In genomic region chr13:49627831-49628652, GRCh38 we compare ENCODE assay signal across 8 cellular contexts. TPM values are rescaled to one million over a fixed set of nuclear protein-coding genes. Genes with fewer than 3 reads are reported as not detected.
DNase-seq lines count a peak whose midpoint lies in the region; ATAC-seq and TF ChIP-seq lines count a peak whose summit lies in the region.

Gene ARL11 (plus strand): TSS chr13:49628507. CDS start chr13:49630448, 1,941 bp downstream.

- CTCF ChIA-PET in activated CD8-positive, alpha-beta T cell treated with anti-CD3 and anti-CD28 coated beads for 36 hours (lab: Charles Lee) = interaction anchor here (2.0 kb wide), 1 partner anchor 19 kb away, joined by 5 read pairs; no protein-coding TSS in a partner anchor

- H3K36me3 Mint-ChIP-seq in activated CD8-positive, alpha-beta T cell treated with anti-CD3 and anti-CD28 coated beads for 36 hours (ENCODE audit: low read depth) = no peaks in the 10 kb centered on the region

- H2AFZ ChIP-seq in Karpas-422 (ENCODE audit: low read length) = peak within 1 kb of the TSS; percentile 94

- peaks cover 36% of the 10 kb centered on the region for H3K79me2 ChIP-seq in Karpas-422 (ENCODE audit: low read length)

- H3K27me3 ChIP-seq in Karpas-422 (ENCODE audit: low read length) (no peaks in the 10 kb centered on the region), skeletal muscle tissue (ENCODE audit: control insufficient read depth in 3 of 3, insufficient read depth in 3 of 3, low read length in 3 of 3) (no peaks in the 10 kb centered on the region), uterus (no peaks in the 10 kb centered on the region)

- no peak for TF ChIP-seq CTCF in activated CD8-positive, alpha-beta T cell treated with anti-CD3 and anti-CD28 coated beads for 36 hours (IDR thresholded peaks at IDR 0.05)
- TF ChIP-seq CTCF in uterus (IDR thresholded peaks at IDR 0.05) = no peak

- peak; percentile 96 for DNase-seq in Karpas-422
- peak; percentile 68 for DNase-seq in activated CD8-positive, alpha-beta T cell treated with anti-CD3 and anti-CD28 coated beads for 36 hours
- peak; percentile 50 for DNase-seq in globus pallidus (ENCODE audit: low spot score)
- no peak for DNase-seq in uterus
- no peak for DNase-seq in D341Med (ENCODE audit: low spot score)

- H3K36me3 ChIP-seq in ES-I3 (ENCODE audit: insufficient read depth, low read length) (no peaks in the 10 kb centered on the region), Karpas-422 (ENCODE audit: insufficient read depth, low read length) (peaks cover 4% of the 10 kb centered on the region; the same call in 1 of the 2 replicates), skeletal muscle tissue (ENCODE audit: control insufficient read depth in 3 of 3, insufficient read depth in 3 of 3, low read length in 3 of 3) (no peaks in the 10 kb centered on the region), uterus (no peaks in the 10 kb centered on the region)

- peak within 1 kb of the TSS; percentile 74 for H3K27ac ChIP-seq in Karpas-422 (ENCODE audit: low read length)
- no peak within 1 kb of the TSS for H3K27ac ChIP-seq in skeletal muscle tissue (ENCODE audit: low read depth, low read length)
- no peak within 1 kb of the TSS for H3K27ac ChIP-seq in uterus

- POLR2A ChIA-PET in activated CD8-positive, alpha-beta T cell treated with anti-CD3 and anti-CD28 coated beads for 36 hours (lab: Charles Lee) = interaction anchor here (1.3 kb wide), 1 partner anchor 241 kb away, joined by 3 read pairs; no protein-coding TSS in a partner anchor

- H4K20me1 ChIP-seq in Karpas-422 (ENCODE audit: insufficient read depth, low read depth, low read length) = no peaks in the 10 kb centered on the region

- intact Hi-C loops in activated CD8-positive, alpha-beta T cell treated with anti-CD3 and anti-CD28 coated beads for 36 hours (cut with micrococcal nuclease) = no loop called here
- intact Hi-C loops in uterus (cut with DNase I; ENCODE audit: low total_unique reads) = no loop called here

- peak within 1 kb of the TSS; percentile 91 for H3K4me2 ChIP-seq in Karpas-422 (ENCODE audit: low read depth, low read length, poor library complexity, severe bottlenecking)

- no peaks in the 10 kb centered on the region for H3K9me3 ChIP-seq in ES-I3 (ENCODE audit: control insufficient read depth, insufficient read depth, low read length)
- H3K9me3 ChIP-seq in Karpas-422 (ENCODE audit: low read length) = no peaks in the 10 kb centered on the region
- H3K9me3 ChIP-seq in skeletal muscle tissue (ENCODE audit: control insufficient read depth in 3 of 3, low read length in 3 of 3) = no peaks in the 10 kb centered on the region
- no peaks in the 10 kb centered on the region for H3K9me3 ChIP-seq in uterus

- peak within 1 kb of the TSS; percentile 66 for H3K27ac Mint-ChIP-seq in activated CD8-positive, alpha-beta T cell treated with anti-CD3 and anti-CD28 coated beads for 36 hours

- peak; percentile 91 for ATAC-seq in GM21717 (IDR thresholded peaks at IDR 0.05; ENCODE audit: unreplicated experiment)
- peak; percentile 94 for ATAC-seq in activated CD8-positive, alpha-beta T cell treated with anti-CD3 and anti-CD28 coated beads for 36 hours

- H3K4me1 Mint-ChIP-seq in activated CD8-positive, alpha-beta T cell treated with anti-CD3 and anti-CD28 coated beads for 36 hours (ENCODE audit: low read depth) = peaks cover 7% of the 10 kb centered on the region

- no peaks in the 10 kb centered on the region for H3K9me2 ChIP-seq in Karpas-422 (replicated peaks; ENCODE audit: insufficient read depth, low read length)

- peak within 1 kb of the TSS; percentile 75 for H3K4me3 Mint-ChIP-seq in activated CD8-positive, alpha-beta T cell treated with anti-CD3 and anti-CD28 coated beads for 36 hours

- H3K4me1 ChIP-seq in ES-I3 (ENCODE audit: insufficient read depth, low read length) = no peaks in the 10 kb centered on the region
- H3K4me1 ChIP-seq in Karpas-422 (ENCODE audit: low read length) = peaks cover 19% of the 10 kb centered on the region
- peaks cover 0 to 8% (median 0%) of the 10 kb centered on the region in 3 donors for H3K4me1 ChIP-seq in skeletal muscle tissue (ENCODE audit: control insufficient read depth in 3 of 3, insufficient read depth in 3 of 3, low read length in 3 of 3)
- H3K4me1 ChIP-seq in uterus = no peaks in the 10 kb centered on the region

- H3K9me3 Mint-ChIP-seq in activated CD8-positive, alpha-beta T cell treated with anti-CD3 and anti-CD28 coated beads for 36 hours = no peaks in the 10 kb centered on the region

- H3K27me3 Mint-ChIP-seq in activated CD8-positive, alpha-beta T cell treated with anti-CD3 and anti-CD28 coated beads for 36 hours = no peaks in the 10 kb centered on the region

- H3K4me3 ChIP-seq in Karpas-422 (ENCODE audit: low read length) (peak within 1 kb of the TSS; percentile 72), skeletal muscle tissue (ENCODE audit: low read length in 3 of 3) (peak within 1 kb of the TSS in 2 of 3 donors; percentile 9 to 24), uterus (no peak within 1 kb of the TSS)

- TF ChIP-seq POLR2A in uterus (IDR thresholded peaks at IDR 0.05) = no peak

- peak within 1 kb of the TSS; percentile 45; the same call in 1 of the 2 replicates for H3K9ac ChIP-seq in ES-I3 (ENCODE audit: low read depth, low read length)
- peak within 1 kb of the TSS; percentile 69 for H3K9ac ChIP-seq in Karpas-422 (ENCODE audit: low read length)
- H3K9ac ChIP-seq in skeletal muscle tissue (ENCODE audit: low read depth in 1 of 3, low read length in 3 of 3) = no peak within 1 kb of the TSS

RNA-seq across cellular contexts. Expression of gene ARL11, which starts in this region (rescaled TPM):
- 8.3 TPM in 2 replicates for total RNA-seq in Karpas-422 (2014; rRNA removed; shearing (Covaris generic); ENCODE audit: low replicate concordance)
- under 1 TPM; 0.29 to 0.61 TPM for total RNA-seq in activated CD8-positive, alpha-beta T cell treated with anti-CD3 and anti-CD28 coated beads for 36 hours
- total RNA-seq in skeletal muscle tissue (under 0.01 TPM), uterus (1 to 10 TPM in 2 of 4 donors, under 1 TPM in 1, not detected in 1; 0.21 to 1.5 (median 1.2) TPM)

Comparison
In these comparisons a context has a peak if more than half of its experiments do, and no peak if none do; other contexts are left out.
1. Peak in DNase-seq and ATAC-seq in activated CD8-positive, alpha-beta T cell treated with anti-CD3 and anti-CD28 coated beads for 36 hours; RNA of the gene not detected or under 1 TPM.
2. H3K9ac ChIP-seq: peak in ES-I3 (single experiment) and Karpas-422 (single experiment); none in skeletal muscle tissue (0 of 3).
3. DNase-seq: peak in Karpas-422 (single experiment) and globus pallidus (single experiment); none in uterus (0 of 2) and D341Med (single experiment).
4. H3K4me3 ChIP-seq: peak in Karpas-422 (single experiment) and skeletal muscle tissue (2 of 3); none in uterus (0 of 2).